ENCODE assay signal across 22 cellular contexts in genomic region chr13:91216928-91217700, GRCh38.
A peak's percentile ranks its signal among the peaks of the same experiment; 100 is the strongest.
DNase-seq lines count a peak whose midpoint lies in the region; ATAC-seq, FAIRE-seq and TF ChIP-seq lines count a peak whose summit lies in the region.
"Had no signal": no experiment of that assay in that cellular context is flagged by ENCODE, and none has a peak within 500 bp of the region (broad histone marks: within the 10 kb centered on the region; RNA-seq: fewer than 3 reads in every experiment).

No MANE protein-coding gene starts in this region.

- H3K36me3 ChIP-seq in GM23338 (ENCODE audit: insufficient read depth) (no peaks in the 10 kb centered on the region), NT2/D1 (ENCODE audit: insufficient read depth, insufficient read length, low read length) (no peaks in the 10 kb centered on the region), endodermal cell (ENCODE audit: control insufficient read depth, insufficient read depth, low read length) (no peaks in the 10 kb centered on the region), neuron (ENCODE audit: insufficient read depth, low read length) (no peaks in the 10 kb centered on the region), PC-9 (ENCODE audit: low read depth) (no peaks in the 10 kb centered on the region)
- H3K36me3 ChIP-seq: esophagus squamous epithelium had no signal

- no peaks in the 10 kb centered on the region for H3K79me2 ChIP-seq in GM23338 (replicated peaks; ENCODE audit: insufficient read depth)
- H3K79me2 ChIP-seq in PC-9 (ENCODE audit: low read depth), result no peaks in the 10 kb centered on the region

- TF ChIP-seq CTCF in GM23338 (conservative IDR thresholded peaks at IDR 0.05; ENCODE audit: low read depth in 2 of 2), result no peak
- TF ChIP-seq CTCF in endodermal cell (conservative IDR thresholded peaks at IDR 0.05), result no peak
- no peak for TF ChIP-seq CTCF in PC-9 (conservative IDR thresholded peaks at IDR 0.05)

- H3K9ac ChIP-seq in NT2/D1 (ENCODE audit: insufficient read length, low read depth), result no peak overlapping the region
- no peak overlapping the region for H3K9ac ChIP-seq in endodermal cell (ENCODE audit: extremely low read depth, low read length, poor library complexity, severe bottlenecking)

- H2AFZ ChIP-seq in GM23338 (no peak overlapping the region), neuron (ENCODE audit: low read depth, low read length) (no peak overlapping the region), PC-9 (no peak overlapping the region; the same call in 1 of the 2 replicates)

- DNase-seq in GM23338 (ENCODE audit: low spot score), result peak; percentile 25
- peak; percentile 25 for DNase-seq in NT2/D1 (ENCODE audit: low read depth, low spot score)
- peak; percentile 67 for DNase-seq in endodermal cell
- DNase-seq in natural killer cell treated with Interleukin-12 subunit alpha and Interleukin-12 subunit beta and Interleukin-15 and Interleukin-18, amount 100 ng/mL, for 72 hours (ENCODE audit: low spot score), result no peak
- no peak for DNase-seq in urothelium cell line (ENCODE audit: low spot score)
- DNase-seq in PC-9, result no peak
- DNase-seq: activated CD4-positive, alpha-beta T cell treated with anti-CD3 and anti-CD28 coated beads for 48 hours; CD8-positive, alpha-beta memory T cell; esophagus squamous epithelium; HCEC 1CT; NCI-H510A; substantia nigra; T-helper 2 cell had no signal

- H3K4me1 ChIP-seq in GM23338 (ENCODE audit: insufficient read depth), result peaks cover 34% of the 10 kb centered on the region
- H3K4me1 ChIP-seq in NT2/D1 (ENCODE audit: insufficient read depth, insufficient read length), result no peaks in the 10 kb centered on the region
- no peaks in the 10 kb centered on the region for H3K4me1 ChIP-seq in endodermal cell (ENCODE audit: control insufficient read depth, insufficient read depth, low read length)
- H3K4me1 ChIP-seq in neuron (ENCODE audit: insufficient read depth, low read length), result peaks cover 24% of the 10 kb centered on the region
- H3K4me1 ChIP-seq in PC-9 (replicated peaks; ENCODE audit: insufficient read depth), result no peaks in the 10 kb centered on the region
- H3K4me1 ChIP-seq: esophagus squamous epithelium had no signal

- no peaks in the 10 kb centered on the region for H3K9me3 ChIP-seq in NT2/D1 (ENCODE audit: insufficient read depth, low read length)
- no peaks in the 10 kb centered on the region for H3K9me3 ChIP-seq in endodermal cell (ENCODE audit: control insufficient read depth, low read length)
- no peaks in the 10 kb centered on the region for H3K9me3 ChIP-seq in neuron (ENCODE audit: low read length)
- no peaks in the 10 kb centered on the region for H3K9me3 ChIP-seq in PC-9 (ENCODE audit: insufficient read depth, low read depth)
- H3K9me3 ChIP-seq: esophagus squamous epithelium had no signal

- WGBS in endodermal cell (ENCODE audit: insufficient coverage in 1 of 2, insufficient read length in 1 of 2), 2 experiments, result 28 to 41% methylated on average over 10 to 12 of the region's 12 CpGs

- H3K4me2 ChIP-seq in GM23338 (no peak overlapping the region), PC-9 (no peak overlapping the region)

- BruUV-seq in PC-9 (replicated peaks; lab: Mats Ljungman, UMichigan), result no TSS peak

- H3K4me1 Mint-ChIP-seq in GM23338 (peaks cover 40% of the 10 kb centered on the region), endodermal cell (peaks cover 46% of the 10 kb centered on the region)
- H3K4me1 Mint-ChIP-seq in natural killer cell treated with Interleukin-12 subunit alpha and Interleukin-12 subunit beta and Interleukin-15 and Interleukin-18, amount 100 ng/mL, for 72 hours (ENCODE audit: low read depth in 2 of 2), result no peaks in the 10 kb centered on the region
- H3K4me1 Mint-ChIP-seq: B cell, IgD-negative memory B cell, memory B cell had no signal

- H3K36me3 Mint-ChIP-seq in GM23338 (ENCODE audit: low read depth) (no peaks in the 10 kb centered on the region), endodermal cell (ENCODE audit: low read depth) (no peaks in the 10 kb centered on the region)
- no peaks in the 10 kb centered on the region for H3K36me3 Mint-ChIP-seq in natural killer cell treated with Interleukin-12 subunit alpha and Interleukin-12 subunit beta and Interleukin-15 and Interleukin-18, amount 100 ng/mL, for 72 hours
- H3K36me3 Mint-ChIP-seq: activated naive CD4-positive, alpha-beta T cell treated with anti-CD3 and anti-CD28 coated beads, Interleukin-2, amount 50 U/mL, for 24 hours; CD8-positive, alpha-beta memory T cell; IgD-negative memory B cell; memory B cell had no signal

- H3K27ac Mint-ChIP-seq in GM23338 (no peak overlapping the region), endodermal cell (no peak overlapping the region)
- H3K27ac Mint-ChIP-seq in natural killer cell treated with Interleukin-12 subunit alpha and Interleukin-12 subunit beta and Interleukin-15 and Interleukin-18, amount 100 ng/mL, for 72 hours, result no peak overlapping the region
- H3K27ac Mint-ChIP-seq: activated naive CD4-positive, alpha-beta T cell treated with anti-CD3 and anti-CD28 coated beads, Interleukin-2, amount 50 U/mL, for 24 hours; B cell; CD8-positive, alpha-beta memory T cell; IgD-negative memory B cell; memory B cell had no signal

- no peak overlapping the region for H3K4me3 ChIP-seq in GM23338
- no peak overlapping the region for H3K4me3 ChIP-seq in NT2/D1 (ENCODE audit: insufficient read length, low read depth)
- no peak overlapping the region for H3K4me3 ChIP-seq in endodermal cell (ENCODE audit: low read length)
- peak overlapping the region; percentile 1 for H3K4me3 ChIP-seq in neuron (ENCODE audit: low read length)
- no peak overlapping the region for H3K4me3 ChIP-seq in PC-9
- H3K4me3 ChIP-seq: coronary artery, esophagus squamous epithelium had no signal

- no peaks in the 10 kb centered on the region for H3K9me2 ChIP-seq in GM23338 (ENCODE audit: insufficient read depth)
- H3K9me2 ChIP-seq in PC-9 (ENCODE audit: insufficient read depth), result no peaks in the 10 kb centered on the region

- ATAC-seq in GM23338 (peak; percentile 92), HG02763 (IDR thresholded peaks at IDR 0.05; ENCODE audit: unreplicated experiment) (no peak)
- ATAC-seq in natural killer cell treated with Interleukin-12 subunit alpha and Interleukin-12 subunit beta and Interleukin-15 and Interleukin-18, amount 100 ng/mL, for 72 hours, result no peak
- ATAC-seq: SK-N-SH treated with all-trans-retinoic acid at 6 μM for 48 hours had no signal

- H4K20me1 ChIP-seq in GM23338 (replicated peaks; ENCODE audit: insufficient read depth), result no peaks in the 10 kb centered on the region
- no peaks in the 10 kb centered on the region for H4K20me1 ChIP-seq in PC-9 (ENCODE audit: insufficient read depth)

- POLR2A ChIA-PET in PC-9 (lab: Charles Lee; ENCODE audit: unreplicated experiment), result no interaction called here

- intact Hi-C loops in PC-9 (cut with micrococcal nuclease; ENCODE audit: unreplicated experiment), result no loop called here

- CTCF ChIA-PET in PC-9 (lab: Charles Lee), result no interaction called here

- H3K27me3 Mint-ChIP-seq in GM23338 (ENCODE audit: insufficient read depth, low read depth, poor library complexity) (peaks cover 16% of the 10 kb centered on the region), endodermal cell (ENCODE audit: insufficient read depth) (no peaks in the 10 kb centered on the region)
- H3K27me3 Mint-ChIP-seq in natural killer cell treated with Interleukin-12 subunit alpha and Interleukin-12 subunit beta and Interleukin-15 and Interleukin-18, amount 100 ng/mL, for 72 hours, result no peaks in the 10 kb centered on the region

- H3K27ac ChIP-seq in GM23338 (ENCODE audit: low read depth) (no peak overlapping the region), endodermal cell (ENCODE audit: low read depth, low read length) (peak overlapping the region; percentile 69), PC-9 (no peak overlapping the region)
- H3K27ac ChIP-seq: coronary artery, esophagus squamous epithelium, RWPE1 had no signal

- no peak for FAIRE-seq in urothelium cell line (lab: Jason Lieb, UNC)

- H3K27me3 ChIP-seq in GM23338 (ENCODE audit: insufficient read depth), result peaks cover 3% of the 10 kb centered on the region; the same call in 1 of the 2 replicates
- peaks cover 79% of the 10 kb centered on the region for H3K27me3 ChIP-seq in NT2/D1 (ENCODE audit: insufficient read depth, insufficient read length)
- no peaks in the 10 kb centered on the region for H3K27me3 ChIP-seq in endodermal cell (ENCODE audit: control insufficient read depth, insufficient read depth, low read length, poor library complexity, severe bottlenecking)
- no peaks in the 10 kb centered on the region for H3K27me3 ChIP-seq in neuron (ENCODE audit: insufficient read depth, low read length)
- H3K27me3 ChIP-seq in PC-9 (ENCODE audit: insufficient read depth, low read depth), result no peaks in the 10 kb centered on the region
- H3K27me3 ChIP-seq: esophagus squamous epithelium had no signal

- no peaks in the 10 kb centered on the region for H3F3A ChIP-seq in GM23338 (replicated peaks; ENCODE audit: low read depth)
- no peaks in the 10 kb centered on the region for H3F3A ChIP-seq in PC-9 (ENCODE audit: insufficient read depth, low read depth)

- no peaks in the 10 kb centered on the region for H3K9me3 Mint-ChIP-seq in GM23338
- peaks cover 2% of the 10 kb centered on the region for H3K9me3 Mint-ChIP-seq in endodermal cell
- H3K9me3 Mint-ChIP-seq in natural killer cell treated with Interleukin-12 subunit alpha and Interleukin-12 subunit beta and Interleukin-15 and Interleukin-18, amount 100 ng/mL, for 72 hours, result no peaks in the 10 kb centered on the region
- H3K9me3 Mint-ChIP-seq: activated naive CD4-positive, alpha-beta T cell treated with anti-CD3 and anti-CD28 coated beads, Interleukin-2, amount 50 U/mL, for 24 hours; memory B cell had no signal

- H3K4me3 Mint-ChIP-seq in GM23338 (no peak overlapping the region), endodermal cell (no peak overlapping the region)
- no peak overlapping the region for H3K4me3 Mint-ChIP-seq in natural killer cell treated with Interleukin-12 subunit alpha and Interleukin-12 subunit beta and Interleukin-15 and Interleukin-18, amount 100 ng/mL, for 72 hours
- H3K4me3 Mint-ChIP-seq: activated naive CD4-positive, alpha-beta T cell treated with anti-CD3 and anti-CD28 coated beads, Interleukin-2, amount 50 U/mL, for 24 hours; B cell; CD8-positive, alpha-beta memory T cell; IgD-negative memory B cell; memory B cell had no signal

Comparison
In these comparisons a context has a peak if more than half of its experiments do, and no peak if none do; other contexts are left out.
1. DNase-seq: peak in GM23338 (single experiment), NT2/D1 (single experiment) and endodermal cell (single experiment); none in natural killer cell treated with Interleukin-12 subunit alpha and Interleukin-12 subunit beta and Interleukin-15 and Interleukin-18, amount 100 ng/mL, for 72 hours (single experiment), urothelium cell line (single experiment) and PC-9 (0 of 2).